Comparison of ENCODE assay signal across 25 cellular contexts in genomic region chr1:2961081-2961480, GRCh38.
"Had no signal": no experiment of that assay in that cellular context is flagged by ENCODE, and none has a peak within 500 bp of the region (broad histone marks: within the 10 kb centered on the region; RNA-seq: fewer than 3 reads in every experiment).

No MANE protein-coding gene starts in this region.

- H3K27ac ChIP-seq: colonic mucosa, foreskin keratinocyte, left ventricle myocardium inferior, pancreas, prostate gland, suprapubic skin, thyroid gland, uterus had no signal

- H3K27me3 ChIP-seq: colonic mucosa, foreskin keratinocyte, pancreas, thyroid gland, uterus had no signal

- H3K4me3 ChIP-seq: colonic mucosa, left ventricle myocardium inferior, pancreas, prostate gland, smooth muscle cell, suprapubic skin, thyroid gland, uterus had no signal

- H3K4me2 ChIP-seq: smooth muscle cell had no signal

- H3K4me1 Mint-ChIP-seq: endodermal cell; immature natural killer cell; naive thymus-derived CD4-positive, alpha-beta T cell; neural crest cell; stimulated activated effector memory CD8-positive, alpha-beta T cell treated with anti-CD3 and anti-CD28 coated beads, Interleukin-12 subunit alpha, Interleukin-12 subunit beta, amount 100 ng/mL, for 72 hours had no signal

- ATAC-seq: foreskin keratinocyte; naive thymus-derived CD4-positive, alpha-beta T cell; pancreas; stimulated activated effector memory CD8-positive, alpha-beta T cell treated with anti-CD3 and anti-CD28 coated beads, Interleukin-12 subunit alpha, Interleukin-12 subunit beta, amount 100 ng/mL, for 72 hours; stimulated activated naive CD8-positive, alpha-beta T cell treated with anti-CD3 and anti-CD28 coated beads, Interleukin-15, Interleukin-2, amounts not matched to agents 100 U/mL and 50 U/mL, for 24 hours had no signal

- DNase-seq: cerebellar nuclear complex; colonic mucosa; dermis blood vessel endothelial cell; endodermal cell; erythroblast; foreskin keratinocyte; immature natural killer cell; left ventricle myocardium inferior; mesendoderm; naive thymus-derived CD4-positive, alpha-beta T cell; nucleus accumbens; stimulated activated CD4-positive, alpha-beta T cell treated with anti-CD3 and anti-CD28 coated beads, Interleukin-4, amount 100 ng/mL, for 1 hour; stimulated activated CD8-positive, alpha-beta memory T cell treated with anti-CD3 and anti-CD28 coated beads, Interleukin-4, amount 100 ng/mL, for 48 hours; stimulated activated naive CD8-positive, alpha-beta T cell treated with anti-CD3 and anti-CD28 coated beads, Interleukin-15, Interleukin-2, amounts not matched to agents 100 U/mL and 50 U/mL, for 24 hours; thyroid gland; uterus had no signal

- H3K27me3 Mint-ChIP-seq: type B pancreatic cell had no signal

- H3K4me1 ChIP-seq: colonic mucosa, foreskin keratinocyte, left ventricle myocardium inferior, pancreas, prostate gland, suprapubic skin, thyroid gland, uterus had no signal

- H3K36me3 Mint-ChIP-seq: stimulated activated effector memory CD8-positive, alpha-beta T cell treated with anti-CD3 and anti-CD28 coated beads, Interleukin-12 subunit alpha, Interleukin-12 subunit beta, amount 100 ng/mL, for 72 hours; type B pancreatic cell had no signal

- H3K4me3 Mint-ChIP-seq: endodermal cell; immature natural killer cell; naive thymus-derived CD4-positive, alpha-beta T cell; neural crest cell; stimulated activated effector memory CD8-positive, alpha-beta T cell treated with anti-CD3 and anti-CD28 coated beads, Interleukin-12 subunit alpha, Interleukin-12 subunit beta, amount 100 ng/mL, for 72 hours; type B pancreatic cell had no signal

- H3K27ac Mint-ChIP-seq: endodermal cell; immature natural killer cell; naive thymus-derived CD4-positive, alpha-beta T cell; stimulated activated effector memory CD8-positive, alpha-beta T cell treated with anti-CD3 and anti-CD28 coated beads, Interleukin-12 subunit alpha, Interleukin-12 subunit beta, amount 100 ng/mL, for 72 hours; type B pancreatic cell had no signal

- FAIRE-seq: endothelial cell of umbilical vein, keratinocyte, pancreas had no signal

- H3K36me3 ChIP-seq: colonic mucosa, left ventricle myocardium inferior, pancreas, prostate gland, suprapubic skin, thyroid gland, uterus had no signal

- H3K9me3 ChIP-seq: colonic mucosa, pancreas, prostate gland, suprapubic skin, thyroid gland, uterus had no signal
